Comparison of ENCODE assay signal across 11 cellular contexts in the genomic region with DNA sequence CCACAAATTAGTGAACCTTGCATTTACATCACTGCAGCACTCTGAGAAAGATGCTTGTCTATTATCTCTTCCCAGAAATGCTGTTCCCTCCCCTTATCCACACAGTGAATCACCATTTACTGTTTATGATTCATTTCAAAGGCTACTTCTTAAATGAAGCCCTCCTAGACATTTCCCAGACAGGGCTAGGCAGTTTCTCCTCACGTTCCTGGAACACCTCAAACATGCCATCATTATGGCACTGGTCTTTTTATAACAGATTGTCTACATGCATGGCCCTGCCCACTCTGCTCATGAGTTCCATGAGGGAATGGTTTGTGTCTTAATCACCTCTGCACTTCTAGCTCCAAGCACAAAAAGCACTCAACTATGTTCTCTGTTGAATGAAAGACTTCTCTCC. TPM values are rescaled to one million over a fixed set of nuclear protein-coding genes. Genes with fewer than 3 reads are reported as not detected.
A peak's percentile ranks its signal among the peaks of the same experiment; 100 is the strongest.
DNase-seq lines count a peak whose midpoint lies in the region; ATAC-seq and TF ChIP-seq lines count a peak whose summit lies in the region.
"Had no signal": no experiment of that assay in that cellular context is flagged by ENCODE, and none has a peak within 500 bp of the region (broad histone marks: within the 10 kb centered on the region; RNA-seq: fewer than 3 reads in every experiment).

No MANE protein-coding gene starts in this region.

- H4K20me1 ChIP-seq in mammary epithelial cell (ENCODE audit: insufficient read depth, low read length), result no peaks in the 10 kb centered on the region

- no peak overlapping the region for H2AFZ ChIP-seq in mammary epithelial cell (ENCODE audit: low read depth, low read length)

- no peak for TF ChIP-seq CTCF in AG10803 (conservative IDR thresholded peaks at IDR 0.05; ENCODE audit: low read length)
- TF ChIP-seq CTCF in mammary epithelial cell (conservative IDR thresholded peaks at IDR 0.05 in 1 of 2, IDR thresholded peaks at IDR 0.05 in 1 of 2; ENCODE audit: extremely low read depth in 1 of 2, insufficient read depth in 1 of 2, low read depth in 1 of 2, low read length in 2 of 2), result no peak
- no peak for TF ChIP-seq CTCF in thyroid gland (IDR thresholded peaks at IDR 0.05)

- H3K79me2 ChIP-seq in mammary epithelial cell (ENCODE audit: insufficient read depth, low read length), result no peaks in the 10 kb centered on the region

- peak overlapping the region; percentile 28 for H3K4me2 ChIP-seq in mammary epithelial cell (ENCODE audit: insufficient read depth, low read depth, low read length)

- 0% methylated on average over 1 of the region's 1 CpG for whole genome bisulfite sequencing in mammary epithelial cell (ENCODE audit: low coverage, missing lambda C conversion rate)
- 80% methylated on average over 1 of the region's 1 CpG for WGBS in thyroid gland, 2 donors

- DNase-seq in AG10803 (ENCODE audit: low read depth), result peak; percentile 87
- DNase-seq in HT1080 (ENCODE audit: low read depth), result peak; percentile 86
- DNase-seq in mammary epithelial cell, result peak; percentile 94
- DNase-seq in kidney glomerular epithelial cell (lab: John Stamatoyannopoulos, UW), result peak; percentile 15
- no peak for DNase-seq in thyroid gland
- no peak for DNase-seq in CD1c-positive myeloid dendritic cell (ENCODE audit: extremely low spot score)
- DNase-seq: activated B cell treated with CpG ODN at 0.5 μM for 24 hours, COR-L47, SHP77 had no signal

- H3K4me3 ChIP-seq in AG10803 (ENCODE audit: low read length) (no peak overlapping the region), mammary epithelial cell (replicated peaks in 1 of 3; ENCODE audit: insufficient read depth in 1 of 3, low read depth in 2 of 3, low read length in 3 of 3) (no peak overlapping the region), thyroid gland (replicated peaks in 1 of 3) (no peak overlapping the region)

- ATAC-seq in HG03045 (IDR thresholded peaks at IDR 0.05; ENCODE audit: unreplicated experiment) (no peak), HG03571 (IDR thresholded peaks at IDR 0.05; ENCODE audit: unreplicated experiment) (no peak)

- H3K27me3 ChIP-seq in mammary epithelial cell (ENCODE audit: insufficient read depth, low read length) (no peaks in the 10 kb centered on the region), thyroid gland (no peaks in the 10 kb centered on the region)

- no TSS peak for BruUV-seq in mammary epithelial cell (replicated peaks; lab: Mats Ljungman, UMichigan)

- H3K36me3 ChIP-seq in mammary epithelial cell (ENCODE audit: insufficient read depth, low read length) (no peaks in the 10 kb centered on the region), thyroid gland (peaks cover 7 to 19% of the 10 kb centered on the region in 2 donors)

- H3K27ac ChIP-seq in mammary epithelial cell (ENCODE audit: insufficient read depth, low read depth, low read length), result peak overlapping the region; percentile 6
- H3K27ac ChIP-seq in thyroid gland, result no peak overlapping the region

- H3K9me3 ChIP-seq in mammary epithelial cell (replicated peaks; ENCODE audit: insufficient read depth, low read length) (no peaks in the 10 kb centered on the region), thyroid gland (no peaks in the 10 kb centered on the region)

- intact Hi-C loops in mammary epithelial cell (cut with micrococcal nuclease) (loop anchor here (5.0 kb wide), 1 partner anchor 38 kb away; the partner anchor contains the start of gene TARS3), thyroid gland (cut with DNase I) (no loop called here)

- in situ Hi-C loops in mammary epithelial cell (cut with MboI; ENCODE audit: low sequenced_read_pairs in 2 of 2), result no loop called here

- H3K4me1 ChIP-seq in mammary epithelial cell (ENCODE audit: insufficient read depth, low read length), result peaks cover 10% of the 10 kb centered on the region
- no peaks in the 10 kb centered on the region for H3K4me1 ChIP-seq in thyroid gland

- TF ChIP-seq POLR2A in thyroid gland (IDR thresholded peaks at IDR 0.05), result no peak

- CTCF ChIA-PET in mammary epithelial cell (lab: Charles Lee; ENCODE audit: low non-redundant PET), result no interaction called here

- H3K9ac ChIP-seq in mammary epithelial cell (ENCODE audit: insufficient read depth, low read length), result no peak overlapping the region

- dilution Hi-C loops in mammary epithelial cell (cut with HindIII; ENCODE audit: low sequenced_read_pairs), result no loop called here

RNA-seq across cellular contexts. Expression of gene TM2D3, which starts 32.2 kb away (rescaled TPM):
- 68.4 and 80.1 TPM in 2 replicates for total RNA-seq in HT1080 (2014; rRNA removed; shearing (Covaris generic))
- 47.8 and 56.5 TPM in 2 replicates for polyA plus RNA-seq in HT1080 (2015; cell fraction: cytosol; rRNA removed)
- polyA plus RNA-seq in HT1080 (2015; cell fraction: nucleus; rRNA removed), result 57.9 and 60.4 TPM in 2 replicates
- 10 to 100 TPM; 27.7 to 36.0 TPM for total RNA-seq in mammary epithelial cell
- polyA plus RNA-seq in mammary epithelial cell, result 36.2 TPM
- polyA minus RNA-seq in mammary epithelial cell, result 53.7 TPM
- total RNA-seq in thyroid gland, result 10 to 100 TPM; 54.8 to 92.5 (median 71.5) TPM

RNA-seq across cellular contexts. Expression of gene TARS3, which starts 39.9 kb away (rescaled TPM):
- 7.1 and 10.9 TPM in 2 replicates for total RNA-seq in HT1080 (2014; rRNA removed; shearing (Covaris generic))
- polyA plus RNA-seq in HT1080 (2015; cell fraction: cytosol; rRNA removed), result 3.8 and 4.0 TPM in 2 replicates
- polyA plus RNA-seq in HT1080 (2015; cell fraction: nucleus; rRNA removed), result 4.4 and 6.4 TPM in 2 replicates
- total RNA-seq in mammary epithelial cell (10 to 100 TPM in 1 of 2 donors, 1 to 10 TPM in 1; 9.4 to 10.2 TPM), thyroid gland (10 to 100 TPM; 22.8 to 58.6 (median 26.6) TPM)
- 1.8 TPM for polyA plus RNA-seq in mammary epithelial cell
- 31.2 TPM for polyA minus RNA-seq in mammary epithelial cell

Comparison
In these comparisons a context has a peak if more than half of its experiments do, and no peak if none do; other contexts are left out.
1. DNase-seq: peak in AG10803 (single experiment), HT1080 (single experiment), mammary epithelial cell (single experiment) and kidney glomerular epithelial cell (single experiment); none in thyroid gland (0 of 2) and CD1c-positive myeloid dendritic cell (single experiment).